Comparison of ENCODE assay signal across 19 cellular contexts in genomic region chr22:27870234-27871191, GRCh38. TPM values are rescaled to one million over a fixed set of nuclear protein-coding genes. Genes with fewer than 3 reads are reported as not detected.
DNase-seq lines count a peak whose midpoint lies in the region; ATAC-seq and TF ChIP-seq lines count a peak whose summit lies in the region.
"Had no signal": no experiment of that assay in that cellular context is flagged by ENCODE, and none has a peak within 500 bp of the region (broad histone marks: within the 10 kb centered on the region; RNA-seq: fewer than 3 reads in every experiment).

No MANE protein-coding gene starts in this region.

- H3K27ac Mint-ChIP-seq in MCF 10A (ENCODE audit: low read depth, unreplicated experiment), result peak overlapping the region; percentile 73
- H3K27ac Mint-ChIP-seq in nephron progenitor cell, result peak overlapping the region; percentile 9
- H3K27ac Mint-ChIP-seq in type B pancreatic cell, result peak overlapping the region; percentile 75
- H3K27ac Mint-ChIP-seq: activated CD8-positive, alpha-beta T cell treated with anti-CD3 and anti-CD28 coated beads, Interleukin-2, amount 10 ng/mL, durations not matched to agents 7 days and 5 days; CD4-positive, alpha-beta T cell; T-helper 17 cell; WTC11 had no signal

- TF ChIP-seq CTCF in MCF 10A (IDR thresholded peaks at IDR 0.05; ENCODE audit: unreplicated experiment) (no peak), mammary epithelial cell (conservative IDR thresholded peaks at IDR 0.05 in 1 of 2, IDR thresholded peaks at IDR 0.05 in 1 of 2; ENCODE audit: extremely low read depth in 1 of 2, insufficient read depth in 1 of 2, low read depth in 1 of 2, low read length in 2 of 2) (no peak), nephron progenitor cell (IDR thresholded peaks at IDR 0.05) (no peak), type B pancreatic cell (conservative IDR thresholded peaks at IDR 0.05) (no peak)

- intact Hi-C loops in MCF 10A (cut with micrococcal nuclease) (no loop called here), mammary epithelial cell (cut with micrococcal nuclease) (no loop called here)

- H3K27me3 ChIP-seq in mammary epithelial cell (ENCODE audit: insufficient read depth, low read length) (no peaks in the 10 kb centered on the region), esophagus (ENCODE audit: control insufficient read depth in 1 of 2, insufficient read depth in 2 of 2, low read length in 2 of 2) (no peaks in the 10 kb centered on the region)
- H3K27me3 ChIP-seq: upper lobe of left lung had no signal

- H3K27ac ChIP-seq in mammary epithelial cell (ENCODE audit: insufficient read depth, low read depth, low read length) (no peak overlapping the region), esophagus (ENCODE audit: low read depth in 2 of 2, low read length in 1 of 2) (peak overlapping the region; percentile 17 to 66)
- H3K27ac ChIP-seq: upper lobe of left lung had no signal

- CTCF ChIA-PET in MCF 10A (lab: Yijun Ruan, JAX) (interaction anchor here (0.6 to 3.0 kb wide), 4 partner anchors 9 to 141 kb away, joined by 3 to 14 read pairs (median 9); no protein-coding TSS in a partner anchor), mammary epithelial cell (lab: Charles Lee; ENCODE audit: low non-redundant PET) (interaction anchor here (0.5 kb wide), 1 partner anchor 1105 kb away, joined by 4 read pairs; no protein-coding TSS in a partner anchor)

- H3K27me3 Mint-ChIP-seq in MCF 10A (ENCODE audit: insufficient read depth, unreplicated experiment), result no peaks in the 10 kb centered on the region
- no peaks in the 10 kb centered on the region for H3K27me3 Mint-ChIP-seq in nephron progenitor cell (ENCODE audit: low read depth, poor library complexity)
- no peaks in the 10 kb centered on the region for H3K27me3 Mint-ChIP-seq in type B pancreatic cell
- H3K27me3 Mint-ChIP-seq: CD4-positive, alpha-beta T cell; memory B cell; T-helper 17 cell had no signal

- H3K9me3 Mint-ChIP-seq in MCF 10A (ENCODE audit: unreplicated experiment) (no peaks in the 10 kb centered on the region), nephron progenitor cell (no peaks in the 10 kb centered on the region), type B pancreatic cell (no peaks in the 10 kb centered on the region)
- H3K9me3 Mint-ChIP-seq: CD4-positive, alpha-beta T cell; memory B cell; WTC11 had no signal

- no peak overlapping the region for H3K4me2 ChIP-seq in mammary epithelial cell (ENCODE audit: insufficient read depth, low read depth, low read length)

- ATAC-seq in HG02610 (IDR thresholded peaks at IDR 0.05; ENCODE audit: unreplicated experiment) (no peak), GM18498 (IDR thresholded peaks at IDR 0.05; ENCODE audit: unreplicated experiment) (no peak)
- ATAC-seq: activated CD8-positive, alpha-beta T cell treated with anti-CD3 and anti-CD28 coated beads, Interleukin-2, amount 10 ng/mL, durations not matched to agents 7 days and 5 days; T-helper 17 cell; WTC11 had no signal

- no peak for DNase-seq in MCF 10A (ENCODE audit: unreplicated experiment)
- no peak for DNase-seq in mammary epithelial cell
- DNase-seq in nephron progenitor cell, result no peak
- DNase-seq in type B pancreatic cell (ENCODE audit: extremely low spot score, unreplicated experiment), result no peak
- no peak for DNase-seq in islet precursor cell
- DNase-seq: ACHN; activated CD8-positive, alpha-beta T cell treated with anti-CD3 and anti-CD28 coated beads, Interleukin-2, amount 10 ng/mL, durations not matched to agents 7 days and 5 days; amniotic stem cell; CD4-positive, alpha-beta T cell; Karpas-422; nucleus accumbens; stimulated activated CD4-positive, alpha-beta T cell treated with anti-CD3 and anti-CD28 coated beads, Interleukin-4, amount 100 ng/mL, for 1 hour; T-helper 17 cell; upper lobe of left lung had no signal

- H3K4me1 Mint-ChIP-seq in MCF 10A (ENCODE audit: insufficient read depth, unreplicated experiment) (peaks cover 32% of the 10 kb centered on the region), nephron progenitor cell (peaks cover 37% of the 10 kb centered on the region), type B pancreatic cell (ENCODE audit: unreplicated experiment) (peaks cover 62% of the 10 kb centered on the region)

- H3K36me3 ChIP-seq in mammary epithelial cell (ENCODE audit: insufficient read depth, low read length) (peaks cover 26% of the 10 kb centered on the region), esophagus (ENCODE audit: control insufficient read depth in 2 of 2, insufficient read depth in 2 of 2, low read length in 1 of 2) (peaks cover 0 to 2% of the 10 kb centered on the region in 2 donors)

- no TSS peak for BruUV-seq in MCF 10A (replicated peaks; lab: Mats Ljungman, UMichigan)
- BruUV-seq in mammary epithelial cell (replicated peaks; lab: Mats Ljungman, UMichigan), result no TSS peak

- H3K36me3 Mint-ChIP-seq in MCF 10A (ENCODE audit: insufficient read depth, unreplicated experiment) (peaks cover 56% of the 10 kb centered on the region), nephron progenitor cell (ENCODE audit: low read depth) (peaks cover 36% of the 10 kb centered on the region), type B pancreatic cell (peaks cover 33% of the 10 kb centered on the region)

- H4K20me1 ChIP-seq in mammary epithelial cell (ENCODE audit: insufficient read depth, low read length), result peaks cover 2% of the 10 kb centered on the region

- H3K4me3 ChIP-seq in mammary epithelial cell (replicated peaks in 1 of 3; ENCODE audit: insufficient read depth in 1 of 3, low read depth in 2 of 3, low read length in 3 of 3), result no peak overlapping the region
- H3K4me3 ChIP-seq in esophagus (ENCODE audit: low read depth in 1 of 2, low read length in 2 of 2), result no peak overlapping the region
- H3K4me3 ChIP-seq: upper lobe of left lung had no signal

- H3K9me3 ChIP-seq in mammary epithelial cell (replicated peaks; ENCODE audit: insufficient read depth, low read length), result no peaks in the 10 kb centered on the region
- H3K9me3 ChIP-seq in esophagus (ENCODE audit: control insufficient read depth in 2 of 2, insufficient read depth in 1 of 2, low read depth in 1 of 2, low read length in 1 of 2), result no peaks in the 10 kb centered on the region
- H3K9me3 ChIP-seq: upper lobe of left lung had no signal

- 67% methylated on average over 2 of the region's 2 CpGs for WGBS in mammary epithelial cell (ENCODE audit: low coverage, missing lambda C conversion rate)
- 53 to 82% methylated on average over 2 of the region's 2 CpGs for WGBS in esophagus, 2 donors

- H3K79me2 ChIP-seq in mammary epithelial cell (ENCODE audit: insufficient read depth, low read length), result peaks cover 86% of the 10 kb centered on the region

- H3K4me3 Mint-ChIP-seq in MCF 10A (ENCODE audit: unreplicated experiment) (no peak overlapping the region), nephron progenitor cell (no peak overlapping the region), type B pancreatic cell (peak overlapping the region; percentile 46)
- H3K4me3 Mint-ChIP-seq: activated CD8-positive, alpha-beta T cell treated with anti-CD3 and anti-CD28 coated beads, Interleukin-2, amount 10 ng/mL, durations not matched to agents 7 days and 5 days; CD4-positive, alpha-beta T cell; memory B cell; T-helper 17 cell; WTC11 had no signal

- dilution Hi-C loops in mammary epithelial cell (cut with HindIII; ENCODE audit: low sequenced_read_pairs), result no loop called here

- in situ Hi-C loops in mammary epithelial cell (cut with MboI; ENCODE audit: low sequenced_read_pairs in 2 of 2), result no loop called here

- no peak overlapping the region for H3K9ac ChIP-seq in mammary epithelial cell (ENCODE audit: insufficient read depth, low read length)

- POLR2A ChIA-PET in MCF 10A (lab: Yijun Ruan, JAX), result interaction anchor here (0.7 to 0.9 kb wide), 2 partner anchors 48 to 396 kb away, joined by 3 read pairs; no protein-coding TSS in a partner anchor

- H3K4me1 ChIP-seq in mammary epithelial cell (ENCODE audit: insufficient read depth, low read length) (peaks cover 12% of the 10 kb centered on the region), esophagus (ENCODE audit: control insufficient read depth in 2 of 2, insufficient read depth in 2 of 2, low read length in 1 of 2) (peaks cover under 1 to 4% of the 10 kb centered on the region in 2 donors)

- no peak overlapping the region for H2AFZ ChIP-seq in mammary epithelial cell (ENCODE audit: low read depth, low read length)

RNA-seq across cellular contexts. Expression of gene PITPNB, which starts 48.5 kb away (rescaled TPM):
- total RNA-seq in MCF 10A (2022) (93.1 and 124 TPM in 2 replicates), mammary epithelial cell (100 to 1,000 TPM in 1 of 2 donors, 10 to 100 TPM in 1; 33.5 to 125 TPM), type B pancreatic cell (ENCODE audit: low replicate concordance) (64.4 and 73.2 TPM in 2 replicates)
- polyA plus RNA-seq in mammary epithelial cell (43.8 TPM), esophagus (10 to 100 TPM; 22.1 to 39.8 TPM)
- polyA minus RNA-seq in mammary epithelial cell, result 69.6 TPM

Comparison
In these comparisons a context has a peak if more than half of its experiments do, and no peak if none do; other contexts are left out.
1. H3K27ac Mint-ChIP-seq: peak in every context shown above with its lines; median percentile 75 in type B pancreatic cell; 73 in MCF 10A; 9 in nephron progenitor cell.